In the genomic region with DNA sequence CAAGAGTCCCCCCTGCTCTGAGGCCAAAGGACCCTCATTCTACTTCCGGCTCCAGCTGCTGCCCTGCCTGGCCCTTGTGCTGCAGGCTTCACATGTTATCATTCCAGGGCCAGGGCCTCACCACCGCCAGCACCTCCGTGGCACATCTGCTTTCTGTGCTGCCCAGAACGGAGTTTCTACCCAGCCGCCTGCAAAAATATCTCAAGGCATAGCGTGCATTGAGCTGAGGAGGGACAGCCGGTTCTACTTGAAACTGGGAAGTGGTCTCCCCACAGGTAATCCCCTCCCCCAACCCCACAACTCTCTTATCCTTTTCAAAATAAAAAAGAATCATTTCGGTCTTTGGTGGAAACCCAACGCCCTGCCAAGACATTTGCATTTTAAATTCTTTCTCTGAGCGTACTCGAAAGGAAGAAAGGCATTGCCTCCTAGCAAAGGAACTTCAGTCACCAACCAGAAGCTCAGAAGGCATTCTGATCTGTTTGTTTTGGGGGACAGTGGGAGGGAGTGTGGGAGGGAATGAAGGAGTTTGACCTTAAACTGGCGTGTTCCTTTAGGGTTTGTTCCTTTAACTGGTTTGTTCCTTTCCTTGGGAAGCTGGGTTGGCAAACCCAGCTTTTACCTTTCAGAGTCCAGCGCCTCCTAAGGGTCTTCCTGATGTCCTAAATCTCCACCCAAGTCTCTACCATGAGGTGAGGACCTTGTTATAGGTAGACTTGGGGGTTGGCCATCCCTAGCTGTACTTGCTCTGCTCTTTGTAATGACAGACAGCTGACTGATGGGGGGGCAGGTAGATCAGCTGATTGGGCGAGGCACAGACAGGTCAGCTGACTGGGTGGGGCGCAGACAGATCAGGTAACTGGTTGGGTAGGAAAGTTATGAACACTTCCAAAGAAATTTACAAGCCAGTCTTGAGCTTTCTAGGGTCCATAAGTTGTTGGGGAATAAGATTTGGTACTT, we compare ENCODE assay signal across 12 cellular contexts. TPM values are rescaled to one million over a fixed set of nuclear protein-coding genes. Genes with fewer than 3 reads are reported as not detected.
DNase-seq lines count a peak whose midpoint lies in the region; ATAC-seq and TF ChIP-seq lines count a peak whose summit lies in the region.
"Had no signal": no experiment of that assay in that cellular context is flagged by ENCODE, and none has a peak within 500 bp of the region (broad histone marks: within the 10 kb centered on the region; RNA-seq: fewer than 3 reads in every experiment).

No MANE protein-coding gene starts in this region.

- intact Hi-C loops in activated CD4-positive, alpha-beta T cell treated with anti-CD3 and anti-CD28 coated beads for 36 hours (cut with DNase I, micrococcal nuclease), result no loop called here
- intact Hi-C loops in activated T-helper 1 cell treated with anti-CD3 and anti-CD28 coated beads, Interleukin-12 subunit alpha, Interleukin-12 subunit beta, Interleukin-2, Interleukin-4 antibody, amounts not matched to agents 30 ng/mL and 10 ng/mL and 1 ng/mL, durations not matched to agents 14 hours and 24 hours and 36 hours (cut with micrococcal nuclease), result no loop called here

- H3K4me1 ChIP-seq in GM23338 (ENCODE audit: insufficient read depth) (peaks cover 16% of the 10 kb centered on the region), neural progenitor cell (no peaks in the 10 kb centered on the region)
- H3K4me1 ChIP-seq: uterus had no signal

- H3K4me3 ChIP-seq in GM23338 (peak overlapping the region; percentile 36; the same call in 1 of the 2 replicates), neural progenitor cell (no peak overlapping the region)
- H3K4me3 ChIP-seq: uterus had no signal

- no peaks in the 10 kb centered on the region for H4K20me1 ChIP-seq in GM23338 (replicated peaks; ENCODE audit: insufficient read depth)
- no peaks in the 10 kb centered on the region for H4K20me1 ChIP-seq in neural progenitor cell (ENCODE audit: low read depth)

- no peaks in the 10 kb centered on the region for H3K27me3 ChIP-seq in GM23338 (ENCODE audit: insufficient read depth)
- H3K27me3 ChIP-seq in neural progenitor cell, result no peaks in the 10 kb centered on the region
- H3K27me3 ChIP-seq: uterus had no signal

- H3F3A ChIP-seq in GM23338 (replicated peaks; ENCODE audit: low read depth) (no peaks in the 10 kb centered on the region), neural progenitor cell (ENCODE audit: low read depth) (no peaks in the 10 kb centered on the region)

- POLR2A ChIA-PET in activated CD4-positive, alpha-beta T cell treated with anti-CD3 and anti-CD28 coated beads for 36 hours (lab: Charles Lee), result interaction anchor here (1.0 kb wide), 1 partner anchor 9 kb away, joined by 3 read pairs; no protein-coding TSS in a partner anchor

- TF ChIP-seq CTCF in GM23338 (conservative IDR thresholded peaks at IDR 0.05; ENCODE audit: low read depth in 2 of 2) (peak; percentile 28 to 47; a peak in 3 of 4 replicates), neural progenitor cell (IDR thresholded peaks at IDR 0.05) (no peak)

- H3K27ac ChIP-seq in GM23338 (ENCODE audit: low read depth) (peak overlapping the region; percentile 39; the same call in 1 of the 2 replicates), neural progenitor cell (no peak overlapping the region)
- H3K27ac ChIP-seq: uterus had no signal

- H3K9me3 ChIP-seq in neural progenitor cell (ENCODE audit: low read depth), result no peaks in the 10 kb centered on the region
- H3K9me3 ChIP-seq: SK-N-SH, uterus had no signal

- H3K9ac ChIP-seq in neural progenitor cell, result no peak overlapping the region
- H3K9ac ChIP-seq: SK-N-SH had no signal

- H3K27me3 Mint-ChIP-seq in activated CD4-positive, alpha-beta T cell treated with anti-CD3 and anti-CD28 coated beads for 36 hours, result no peaks in the 10 kb centered on the region
- H3K27me3 Mint-ChIP-seq in GM23338 (ENCODE audit: insufficient read depth, low read depth, poor library complexity) (peaks cover 2% of the 10 kb centered on the region), neural progenitor cell (ENCODE audit: insufficient read depth, low read depth) (peaks cover 12% of the 10 kb centered on the region)
- H3K27me3 Mint-ChIP-seq in activated T-helper 1 cell treated with anti-CD3 and anti-CD28 coated beads, Interleukin-12 subunit alpha, Interleukin-12 subunit beta, Interleukin-2, Interleukin-4 antibody, amounts not matched to agents 30 ng/mL and 10 ng/mL and 1 ng/mL, durations not matched to agents 14 hours and 24 hours and 36 hours (ENCODE audit: insufficient read depth), result no peaks in the 10 kb centered on the region

- H3K4me2 ChIP-seq in GM23338 (peak overlapping the region; percentile 74), neural progenitor cell (no peak overlapping the region)
- H3K4me2 ChIP-seq: SK-N-SH had no signal

- peaks cover 5% of the 10 kb centered on the region; the same call in 1 of the 2 replicates for H3K9me2 ChIP-seq in GM23338 (ENCODE audit: insufficient read depth)
- H3K9me2 ChIP-seq: SK-N-SH had no signal

- H3K79me2 ChIP-seq in GM23338 (replicated peaks; ENCODE audit: insufficient read depth), result no peaks in the 10 kb centered on the region
- H3K79me2 ChIP-seq in neural progenitor cell (ENCODE audit: low read depth), result no peaks in the 10 kb centered on the region

- H3K36me3 ChIP-seq in GM23338 (ENCODE audit: insufficient read depth) (no peaks in the 10 kb centered on the region), neural progenitor cell (no peaks in the 10 kb centered on the region)
- H3K36me3 ChIP-seq: uterus had no signal

- H2AFZ ChIP-seq in GM23338, result peak overlapping the region; percentile 93
- peak overlapping the region; percentile 57 for H2AFZ ChIP-seq in neural progenitor cell (replicated peaks)

- peaks cover 48% of the 10 kb centered on the region for H3K36me3 Mint-ChIP-seq in activated CD4-positive, alpha-beta T cell treated with anti-CD3 and anti-CD28 coated beads for 36 hours (ENCODE audit: low read depth)
- no peaks in the 10 kb centered on the region for H3K36me3 Mint-ChIP-seq in GM23338 (ENCODE audit: low read depth)
- peaks cover 71% of the 10 kb centered on the region for H3K36me3 Mint-ChIP-seq in activated T-helper 1 cell treated with anti-CD3 and anti-CD28 coated beads, Interleukin-12 subunit alpha, Interleukin-12 subunit beta, Interleukin-2, Interleukin-4 antibody, amounts not matched to agents 30 ng/mL and 10 ng/mL and 1 ng/mL, durations not matched to agents 14 hours and 24 hours and 36 hours (ENCODE audit: low read depth)
- H3K36me3 Mint-ChIP-seq in neural progenitor cell, result no peaks in the 10 kb centered on the region

- CTCF ChIA-PET in activated CD4-positive, alpha-beta T cell treated with anti-CD3 and anti-CD28 coated beads for 36 hours (lab: Charles Lee), result interaction anchor here (0.6 to 3.0 kb wide), 9 partner anchors 8 to 270 kb away, joined by 3 to 8 read pairs (median 3); a partner anchor contains a TSS

- H3K4me1 Mint-ChIP-seq in activated CD4-positive, alpha-beta T cell treated with anti-CD3 and anti-CD28 coated beads for 36 hours, result peaks cover 60% of the 10 kb centered on the region
- peaks cover 25% of the 10 kb centered on the region for H3K4me1 Mint-ChIP-seq in GM23338
- peaks cover 67% of the 10 kb centered on the region for H3K4me1 Mint-ChIP-seq in activated T-helper 1 cell treated with anti-CD3 and anti-CD28 coated beads, Interleukin-12 subunit alpha, Interleukin-12 subunit beta, Interleukin-2, Interleukin-4 antibody, amounts not matched to agents 30 ng/mL and 10 ng/mL and 1 ng/mL, durations not matched to agents 14 hours and 24 hours and 36 hours (ENCODE audit: low read depth)
- peaks cover 6% of the 10 kb centered on the region for H3K4me1 Mint-ChIP-seq in neural progenitor cell

- H3K4me3 Mint-ChIP-seq in activated CD4-positive, alpha-beta T cell treated with anti-CD3 and anti-CD28 coated beads for 36 hours, result no peak overlapping the region
- H3K4me3 Mint-ChIP-seq in GM23338 (peak overlapping the region; percentile 31; the same call in 1 of the 3 replicates), neural progenitor cell (no peak overlapping the region)
- H3K4me3 Mint-ChIP-seq in activated T-helper 1 cell treated with anti-CD3 and anti-CD28 coated beads, Interleukin-12 subunit alpha, Interleukin-12 subunit beta, Interleukin-2, Interleukin-4 antibody, amounts not matched to agents 30 ng/mL and 10 ng/mL and 1 ng/mL, durations not matched to agents 14 hours and 24 hours and 36 hours, result peak overlapping the region; percentile 51

- no peak overlapping the region for H3K27ac Mint-ChIP-seq in activated CD4-positive, alpha-beta T cell treated with anti-CD3 and anti-CD28 coated beads for 36 hours
- H3K27ac Mint-ChIP-seq in GM23338 (no peak overlapping the region), neural progenitor cell (no peak overlapping the region)
- peak overlapping the region; percentile 93 for H3K27ac Mint-ChIP-seq in activated T-helper 1 cell treated with anti-CD3 and anti-CD28 coated beads, Interleukin-12 subunit alpha, Interleukin-12 subunit beta, Interleukin-2, Interleukin-4 antibody, amounts not matched to agents 30 ng/mL and 10 ng/mL and 1 ng/mL, durations not matched to agents 14 hours and 24 hours and 36 hours

- H3K9me3 Mint-ChIP-seq in activated CD4-positive, alpha-beta T cell treated with anti-CD3 and anti-CD28 coated beads for 36 hours (ENCODE audit: low read depth), result no peaks in the 10 kb centered on the region
- H3K9me3 Mint-ChIP-seq in GM23338 (no peaks in the 10 kb centered on the region), neural progenitor cell (no peaks in the 10 kb centered on the region)
- H3K9me3 Mint-ChIP-seq in activated T-helper 1 cell treated with anti-CD3 and anti-CD28 coated beads, Interleukin-12 subunit alpha, Interleukin-12 subunit beta, Interleukin-2, Interleukin-4 antibody, amounts not matched to agents 30 ng/mL and 10 ng/mL and 1 ng/mL, durations not matched to agents 14 hours and 24 hours and 36 hours, result no peaks in the 10 kb centered on the region

- ATAC-seq in activated CD4-positive, alpha-beta T cell treated with anti-CD3 and anti-CD28 coated beads for 36 hours, result no peak
- peak; percentile 65 for ATAC-seq in GM23338
- ATAC-seq in HG03439 (IDR thresholded peaks at IDR 0.05; ENCODE audit: unreplicated experiment), result no peak

- peak; percentile 49 for DNase-seq in activated CD4-positive, alpha-beta T cell treated with anti-CD3 and anti-CD28 coated beads for 36 hours
- DNase-seq in activated CD4-positive, alpha-beta T cell treated with anti-CD3 and anti-CD28 coated beads, Interleukin-2, amount 50 U/mL, for 48 hours, result no peak
- DNase-seq in GM23338 (ENCODE audit: low spot score) (peak; percentile 39), neural progenitor cell (ENCODE audit: low spot score) (no peak), amniotic stem cell (lab: John Stamatoyannopoulos, UW) (no peak), middle frontal gyrus (ENCODE audit: extremely low spot score, low spot score) (no peak)
- DNase-seq in activated T-helper 1 cell treated with anti-CD3 and anti-CD28 coated beads, Interleukin-12 subunit alpha, Interleukin-12 subunit beta, Interleukin-2, Interleukin-4 antibody, amounts not matched to agents 30 ng/mL and 10 ng/mL and 1 ng/mL, durations not matched to agents 14 hours and 24 hours and 36 hours (ENCODE audit: low spot score), result no peak
- DNase-seq: NCI-H446 treated with DMSO at 0.1 percent for 48 hours, SK-N-SH, uterus had no signal

RNA-seq across cellular contexts. Expression of a gene that starts 33.4 kb away (rescaled TPM):
- 1 to 10 TPM in 1 of 2 experiments, under 1 TPM in 1; 0.96 to 1.8 TPM for total RNA-seq in activated CD4-positive, alpha-beta T cell treated with anti-CD3 and anti-CD28 coated beads for 36 hours
- total RNA-seq in GM23338 (2014; rRNA removed; shearing (Covaris generic)), result 0.24 TPM in 1 of 2 replicates, not detected in the other
- 0.11 and 0.14 TPM in 2 replicates for polyA plus RNA-seq in GM23338 (2016; fragmentation: Nextera tagmentation; extraction: Ambion mirVana)
- 2.0 and 2.1 TPM in 2 replicates for total RNA-seq in activated T-helper 1 cell treated with anti-CD3 and anti-CD28 coated beads, Interleukin-12 subunit alpha, Interleukin-12 subunit beta, Interleukin-2, Interleukin-4 antibody, amounts not matched to agents 30 ng/mL and 10 ng/mL and 1 ng/mL, durations not matched to agents 14 hours and 24 hours and 36 hours
- total RNA-seq in neural progenitor cell (ENCODE audit: low replicate concordance), result not detected in 2 replicates
- total RNA-seq: A673 had no signal

Comparison
In these comparisons a context has a peak if more than half of its experiments do, and no peak if none do; other contexts are left out.
1. DNase-seq: peak in activated CD4-positive, alpha-beta T cell treated with anti-CD3 and anti-CD28 coated beads for 36 hours (single experiment) and GM23338 (single experiment); none in activated CD4-positive, alpha-beta T cell treated with anti-CD3 and anti-CD28 coated beads, Interleukin-2, amount 50 U/mL, for 48 hours (0 of 2), activated T-helper 1 cell treated with anti-CD3 and anti-CD28 coated beads, Interleukin-12 subunit alpha, Interleukin-12 subunit beta, Interleukin-2, Interleukin-4 antibody, amounts not matched to agents 30 ng/mL and 10 ng/mL and 1 ng/mL, durations not matched to agents 14 hours and 24 hours and 36 hours (single experiment), neural progenitor cell (single experiment), amniotic stem cell (single experiment) and middle frontal gyrus (single experiment).
2. H3K4me3 Mint-ChIP-seq: peak in GM23338 (single experiment) and activated T-helper 1 cell treated with anti-CD3 and anti-CD28 coated beads, Interleukin-12 subunit alpha, Interleukin-12 subunit beta, Interleukin-2, Interleukin-4 antibody, amounts not matched to agents 30 ng/mL and 10 ng/mL and 1 ng/mL, durations not matched to agents 14 hours and 24 hours and 36 hours (single experiment); none in activated CD4-positive, alpha-beta T cell treated with anti-CD3 and anti-CD28 coated beads for 36 hours (single experiment) and neural progenitor cell (single experiment).